In the genomic region with DNA sequence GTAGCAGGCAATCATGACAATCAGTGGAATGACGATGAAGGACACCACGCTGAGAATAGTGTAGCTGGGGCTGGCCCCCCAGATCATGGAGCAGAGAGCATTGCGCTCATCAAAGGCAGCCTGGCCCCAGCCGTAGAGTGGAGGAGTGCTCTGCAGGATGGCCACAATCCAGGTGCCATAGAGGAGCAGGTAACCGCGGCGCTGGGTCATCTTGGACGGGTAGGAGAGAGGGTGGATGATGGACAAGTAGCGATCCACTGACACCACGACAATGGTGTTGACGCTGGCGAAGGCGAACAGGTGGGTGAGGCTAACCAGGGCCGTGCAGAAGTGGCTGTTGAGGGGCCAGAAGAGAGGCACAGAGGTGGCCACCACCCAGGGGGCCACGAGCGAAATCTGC, we compare ENCODE assay signal across 25 cellular contexts. TPM values are rescaled to one million over a fixed set of nuclear protein-coding genes. Genes with fewer than 3 reads are reported as not detected.
DNase-seq lines count a peak whose midpoint lies in the region; ATAC-seq and TF ChIP-seq lines count a peak whose summit lies in the region.
"Had no signal": no experiment of that assay in that cellular context is flagged by ENCODE, and none has a peak within 500 bp of the region (broad histone marks: within the 10 kb centered on the region; RNA-seq: fewer than 3 reads in every experiment).

No MANE protein-coding gene starts in this region.

- H3K27ac ChIP-seq in DND-41 (ENCODE audit: low read length) (no peak overlapping the region), ovary (no peak overlapping the region), gastrocnemius medialis (no peak overlapping the region)
- H3K27ac ChIP-seq: heart right ventricle, stomach, tibial nerve, VCaP had no signal

- H3K27me3 Mint-ChIP-seq in chondrocyte (ENCODE audit: low read depth) (peaks cover 40% of the 10 kb centered on the region), nephron (ENCODE audit: low read depth) (peaks cover 33% of the 10 kb centered on the region)

- in situ Hi-C loops in gastrocnemius medialis (cut with MboI; ENCODE audit: low sequenced_read_pairs in 4 of 4), result no loop called here

- no peak overlapping the region for H3K9ac ChIP-seq in DND-41 (ENCODE audit: low read depth, low read length)

- no peak for ATAC-seq in DND-41 (ENCODE audit: insufficient read depth, low read depth)
- ATAC-seq in GM19351 (IDR thresholded peaks at IDR 0.05; ENCODE audit: unreplicated experiment), result peak; percentile 2
- no peak for ATAC-seq in gastrocnemius medialis
- ATAC-seq: heart right ventricle had no signal

- intact Hi-C loops in ovary (cut with DNase I) (no loop called here), gastrocnemius medialis (cut with DNase I; ENCODE audit: low total_unique reads) (no loop called here)

- no peaks in the 10 kb centered on the region for H3K9me3 ChIP-seq in DND-41 (ENCODE audit: insufficient read depth, low read length, severe bottlenecking)
- no peaks in the 10 kb centered on the region for H3K9me3 ChIP-seq in ovary
- H3K9me3 ChIP-seq in gastrocnemius medialis, result no peaks in the 10 kb centered on the region
- H3K9me3 ChIP-seq: stomach, tibial nerve had no signal

- peak overlapping the region; percentile 84; the same call in 1 of the 2 replicates for H2AFZ ChIP-seq in DND-41 (ENCODE audit: low read depth, low read length)

- no peak for TF ChIP-seq EP300 in ovary (IDR thresholded peaks at IDR 0.05)

- H3K36me3 Mint-ChIP-seq in chondrocyte (ENCODE audit: low read depth) (peaks cover 3% of the 10 kb centered on the region), nephron (ENCODE audit: low read depth) (no peaks in the 10 kb centered on the region)
- H3K36me3 Mint-ChIP-seq: IgD-negative memory B cell had no signal

- H3K4me3 Mint-ChIP-seq in chondrocyte (ENCODE audit: unreplicated experiment), result peak overlapping the region; percentile 43
- H3K4me3 Mint-ChIP-seq in nephron, result peak overlapping the region in 2 of 3 experiments; percentile 67 to 75

- TF ChIP-seq CTCF in DND-41 (IDR thresholded peaks at IDR 0.05; ENCODE audit: borderline replicate concordance, extremely low read depth, low read length, poor library complexity, severe bottlenecking), result no peak
- TF ChIP-seq CTCF in chondrocyte (IDR thresholded peaks at IDR 0.05), result no peak
- TF ChIP-seq CTCF in nephron (IDR thresholded peaks at IDR 0.05; ENCODE audit: unreplicated experiment in 3 of 3), result no peak
- TF ChIP-seq CTCF in ovary (IDR thresholded peaks at IDR 0.05), result no peak
- TF ChIP-seq CTCF in gastrocnemius medialis (IDR thresholded peaks at IDR 0.05 in 4 of 5, conservative IDR thresholded peaks at IDR 0.05 in 1 of 5), result no peak

- H3K36me3 ChIP-seq in DND-41 (ENCODE audit: insufficient read depth, low read length) (no peaks in the 10 kb centered on the region), ovary (no peaks in the 10 kb centered on the region), gastrocnemius medialis (no peaks in the 10 kb centered on the region)
- H3K36me3 ChIP-seq: heart right ventricle, stomach, tibial nerve had no signal

- no peaks in the 10 kb centered on the region for H3K79me2 ChIP-seq in DND-41 (ENCODE audit: insufficient read depth, low read length)

- H3K4me1 ChIP-seq in DND-41 (ENCODE audit: insufficient read depth, low read length) (peaks cover 18% of the 10 kb centered on the region), ovary (ENCODE audit: insufficient read depth) (no peaks in the 10 kb centered on the region), gastrocnemius medialis (peaks cover 0 to 4% of the 10 kb centered on the region in 2 donors)

- H3K4me3 ChIP-seq in DND-41 (ENCODE audit: low read depth in 1 of 2, low read length in 2 of 2) (peak overlapping the region in 1 of 2 experiments; percentile 64; a peak in 2 of 4 replicates), ovary (no peak overlapping the region), gastrocnemius medialis (no peak overlapping the region)

- H3K27ac Mint-ChIP-seq in chondrocyte (ENCODE audit: unreplicated experiment) (no peak overlapping the region), nephron (no peak overlapping the region)
- H3K27ac Mint-ChIP-seq: CD4-positive, alpha-beta T cell had no signal

- H4K20me1 ChIP-seq in DND-41 (ENCODE audit: insufficient read depth, low read length), result no peaks in the 10 kb centered on the region

- H3K4me2 ChIP-seq in DND-41 (ENCODE audit: insufficient read depth, low read length), result peak overlapping the region; percentile 100

- H3K9me3 Mint-ChIP-seq in chondrocyte (ENCODE audit: low read depth) (peaks cover 14% of the 10 kb centered on the region), nephron (peaks cover 11% of the 10 kb centered on the region)
- H3K9me3 Mint-ChIP-seq: CD4-positive, alpha-beta T cell; IgD-negative memory B cell had no signal

- DNase-seq in DND-41, result no peak
- no peak for DNase-seq in chondrocyte (ENCODE audit: low spot score)
- DNase-seq in dermis blood vessel endothelial cell, result no peak
- DNase-seq in ovary, result no peak
- DNase-seq in gastrocnemius medialis, result no peak
- DNase-seq: activated CD4-positive, alpha-beta T cell treated with anti-CD3 and anti-CD28 coated beads, Interleukin-2, amount 50 U/mL, for 48 hours; heart right ventricle; NCI-H1436 treated with DMSO at 0.1 percent for 48 hours; right cardiac atrium; stimulated activated CD4-positive, alpha-beta T cell treated with anti-CD3 and anti-CD28 coated beads, Interleukin-12 subunit alpha, Interleukin-12 subunit beta, amount 100 ng/mL, for 4 hours; stomach had no signal

- 30 to 45% (median 32%) methylated on average over 15 to 16 of the region's 16 CpGs for WGBS in ovary, 3 donors

- TF ChIP-seq POLR2A in ovary (IDR thresholded peaks at IDR 0.05), result no peak
- TF ChIP-seq POLR2A in gastrocnemius medialis (IDR thresholded peaks at IDR 0.05), result no peak

- H3K27me3 ChIP-seq in DND-41 (ENCODE audit: insufficient read depth, low read length, poor library complexity) (peaks cover 27% of the 10 kb centered on the region), ovary (no peaks in the 10 kb centered on the region), gastrocnemius medialis (peaks cover 16 to 37% (median 24%) of the 10 kb centered on the region in 3 donors)

- no peaks in the 10 kb centered on the region for H3K4me1 Mint-ChIP-seq in chondrocyte (ENCODE audit: low read depth)
- no peaks in the 10 kb centered on the region for H3K4me1 Mint-ChIP-seq in nephron

RNA-seq across cellular contexts. Expression of gene GPR101, which starts 2.8 kb away (rescaled TPM):
- not detected in 3 replicates for total RNA-seq in chondrocyte
- total RNA-seq in dermis blood vessel endothelial cell, result not detected in 2 replicates
- not detected for total RNA-seq in ovary
- not detected for polyA plus RNA-seq in ovary
- total RNA-seq in gastrocnemius medialis, result not detected
- total RNA-seq: bronchial epithelial cell; G401; heart right ventricle; lower leg skin; M059J; mucosa of gallbladder; omental fat pad; right cardiac atrium; stomach; T-helper 2 cell treated with Interferon-gamma antibody and Interleukin-4, amounts not matched to agents 100 ng/mL and 5 ng/mL, for 36 hours; tibial nerve had no signal
- polyA plus RNA-seq: adipose tissue, heart right ventricle, right cardiac atrium, stomach had no signal
